ENCODE assay signal across 1 cellular context in genomic region chr1:155324041-155324716, GRCh38.
TF ChIP-seq lines count a peak whose summit lies in the region.

No MANE protein-coding gene starts in this region.

TF ChIP-seq in GM23338, 12 proteins besides CTCF, POLR2A, EP300 and RAD21 (continued from another document):
- TF ChIP-seq ETS1 (IDR thresholded peaks at IDR 0.05): peak; percentile 27; the same call in 1 of the 2 replicates
- peak; percentile 7 for TF ChIP-seq REST (IDR thresholded peaks at IDR 0.05; ENCODE audit: unreplicated experiment)
- peak; percentile 85 for TF ChIP-seq POLR2AphosphoS5 (IDR thresholded peaks at IDR 0.05; ENCODE audit: low read depth)
TF ChIP-seq in GM23338: peak in this region for 3.
